In genomic region chr19:43934985-43935708, GRCh38 we compare ENCODE assay signal across 8 cellular contexts. TPM values are rescaled to one million over a fixed set of nuclear protein-coding genes. Genes with fewer than 3 reads are reported as not detected.
DNase-seq lines count a peak whose midpoint lies in the region; ATAC-seq, FAIRE-seq and TF ChIP-seq lines count a peak whose summit lies in the region.

Gene ZNF45 (minus strand): TSS chr19:43935282. CDS start chr19:43922185, 13,097 bp downstream.

- H3K4me3 ChIP-seq in left ventricle myocardium inferior (peak within 1 kb of the TSS; percentile 80), psoas muscle (peak within 1 kb of the TSS; percentile 87)

- intact Hi-C loops in left ventricle myocardium inferior (cut with micrococcal nuclease) = no loop called here
- intact Hi-C loops in psoas muscle (cut with DNase I) = loop anchor here in 1 of 2 donors (2.0 kb wide), 1 partner anchor 16 kb away; the partner anchor contains the start of gene ZNF221

- FAIRE-seq in urothelium cell line (lab: Jason Lieb, UNC) = no peak

- 0% methylated on average over 41 to 42 of the region's 42 CpGs for WGBS in psoas muscle, 3 donors

- H3K27me3 ChIP-seq in left ventricle myocardium inferior (ENCODE audit: low read depth) = no peaks in the 10 kb centered on the region
- H3K27me3 ChIP-seq in psoas muscle (ENCODE audit: insufficient read depth in 3 of 3, low read length in 2 of 3) = no peaks in the 10 kb centered on the region

- in situ Hi-C loops in GM13976 (cut with MboI; ENCODE audit: low sequenced_read_pairs, unreplicated experiment) = no loop called here

- TF ChIP-seq CTCF in GM13976 (IDR thresholded peaks at IDR 0.05; ENCODE audit: borderline replicate concordance, control extremely low read depth, extremely low read depth, insufficient read depth, missing control alignments) (no peak), left ventricle myocardium inferior (IDR thresholded peaks at IDR 0.05; ENCODE audit: borderline replicate concordance) (no peak), psoas muscle (IDR thresholded peaks at IDR 0.05) (no peak)

- H3K4me1 ChIP-seq in left ventricle myocardium inferior = peaks cover 29% of the 10 kb centered on the region
- peaks cover 14% of the 10 kb centered on the region for H3K4me1 ChIP-seq in psoas muscle

- ATAC-seq in HG02884 (IDR thresholded peaks at IDR 0.05; ENCODE audit: unreplicated experiment) (peak; percentile 91), psoas muscle (peak; percentile 98 to 100 (median 100))

- H3K36me3 ChIP-seq in left ventricle myocardium inferior (peaks cover 30% of the 10 kb centered on the region), psoas muscle (ENCODE audit: insufficient read depth in 1 of 2, low read depth in 1 of 2) (peaks cover 3 to 31% of the 10 kb centered on the region in 2 donors)

- no peaks in the 10 kb centered on the region for H3K9me3 ChIP-seq in left ventricle myocardium inferior (replicated peaks)
- H3K9me3 ChIP-seq in psoas muscle = peaks cover 11% of the 10 kb centered on the region

- DNase-seq in GM13976 (ENCODE audit: low spot score) (peak; percentile 93), NCI-H1694 treated with DMSO at 0.1 percent for 48 hours (lab: John Stamatoyannopoulos, UW) (peak; percentile 77), T-helper 2 cell (peak; percentile 60 to 92 (median 81)), left ventricle myocardium inferior (peak; percentile 87), psoas muscle (peak; percentile 88 to 93), urothelium cell line (ENCODE audit: low spot score) (peak; percentile 96)

- H3K27ac ChIP-seq in angular gyrus (ENCODE audit: low read depth, low read length) (peak within 1 kb of the TSS; percentile 86), left ventricle myocardium inferior (replicated peaks) (peak within 1 kb of the TSS; percentile 94), psoas muscle (peak within 1 kb of the TSS; percentile 85)

RNA-seq across cellular contexts. Expression of gene ZNF45, which starts in this region (rescaled TPM):
- total RNA-seq in left ventricle myocardium inferior = 6.4 TPM
- total RNA-seq in psoas muscle = 1 to 10 TPM; 3.5 to 9.5 (median 4.9) TPM
- 1 to 10 TPM; 2.0 to 7.2 (median 2.3) TPM for polyA plus RNA-seq in psoas muscle

Comparison
In these comparisons a context has a peak if more than half of its experiments do, and no peak if none do; other contexts are left out.
1. Peak in every context shown above with its lines: DNase-seq, ATAC-seq, H3K4me3 ChIP-seq and H3K27ac ChIP-seq.